In genomic region chr12:5094986-5095385, GRCh38 we compare ENCODE assay signal across 1 cellular context.
TF ChIP-seq lines count a peak whose summit lies in the region.

No MANE protein-coding gene starts in this region.

TF ChIP-seq in GM23338, 12 proteins besides CTCF, POLR2A, EP300 and RAD21 (continued from another document):
- TF ChIP-seq ZNF462 (CRISPR knock-in tag; IDR thresholded peaks at IDR 0.05), result no peak
- no peak for TF ChIP-seq JUNB (IDR thresholded peaks at IDR 0.05; ENCODE audit: unreplicated experiment)
- TF ChIP-seq REST (IDR thresholded peaks at IDR 0.05; ENCODE audit: unreplicated experiment), result no peak
TF ChIP-seq in GM23338: peak in this region for 0.
